Comparison of ENCODE assay signal across 20 cellular contexts in genomic region chr1:119811428-119811827, GRCh38. TPM values are rescaled to one million over a fixed set of nuclear protein-coding genes. Genes with fewer than 3 reads are reported as not detected.
DNase-seq lines count a peak whose midpoint lies in the region; ATAC-seq, FAIRE-seq and TF ChIP-seq lines count a peak whose summit lies in the region.
"Had no signal": no experiment of that assay in that cellular context is flagged by ENCODE, and none has a peak within 500 bp of the region (broad histone marks: within the 10 kb centered on the region; RNA-seq: fewer than 3 reads in every experiment).

Gene REG4, minus strand, starts transcription at chr1:119811460. Its CDS starts 2,691 bp downstream, at chr1:119808769.

- intact Hi-C loops in PC-3 (cut with micrococcal nuclease), result no loop called here
- intact Hi-C loops in left colon (cut with DNase I, micrococcal nuclease), result no loop called here

- CTCF ChIA-PET in PC-3 (lab: Charles Lee), result no interaction called here

- no peaks in the 10 kb centered on the region for H3K9me2 ChIP-seq in PC-3 (replicated peaks; ENCODE audit: low read length)

- POLR2A ChIA-PET in PC-3 (lab: Charles Lee; ENCODE audit: unreplicated experiment), result no interaction called here

- 13 to 56% (median 27%) methylated on average over 5 of the region's 5 CpGs for WGBS in small intestine, 3 donors

- H3K9ac ChIP-seq in PC-3 (ENCODE audit: low read length), result no peak within 1 kb of the TSS
- H3K9ac ChIP-seq: GM23248 had no signal

- H2AFZ ChIP-seq in PC-3 (ENCODE audit: low read length), result no peak within 1 kb of the TSS
- H2AFZ ChIP-seq: GM23248 had no signal

- no peaks in the 10 kb centered on the region for H4K20me1 ChIP-seq in PC-3 (ENCODE audit: low read length)

- no peak within 1 kb of the TSS for H3K4me2 ChIP-seq in PC-3 (ENCODE audit: low read length)
- H3K4me2 ChIP-seq: A549 had no signal

- peaks cover 18% of the 10 kb centered on the region for H3K4me1 ChIP-seq in PC-3 (ENCODE audit: insufficient read depth, low read length)
- H3K4me1 ChIP-seq in small intestine (ENCODE audit: control insufficient read depth in 2 of 2, insufficient read depth in 1 of 2, low read depth in 1 of 2, low read length in 1 of 2), result peaks cover 5 to 8% of the 10 kb centered on the region in 2 donors

- DNase-seq in HT-29 (ENCODE audit: low spot score) (no peak), PC-3 (no peak), left colon (no peak), small intestine (peak; percentile 50), RCC 7860 (ENCODE audit: low spot score) (no peak)
- DNase-seq: CD8-positive, alpha-beta T cell; COR-L47; DND-41; GDM1; GM23248; IMR-90 had no signal

- no peaks in the 10 kb centered on the region for H3K27me3 ChIP-seq in PC-3 (ENCODE audit: low read length)
- no peaks in the 10 kb centered on the region for H3K27me3 ChIP-seq in small intestine (ENCODE audit: control insufficient read depth in 2 of 2, insufficient read depth in 2 of 2, low read length in 2 of 2)

- ATAC-seq in PC-3 (peak; percentile 35), left colon (peak; percentile 68), GM18498 (IDR thresholded peaks at IDR 0.05; ENCODE audit: unreplicated experiment) (no peak)
- ATAC-seq: A549; CD8-positive, alpha-beta T cell; HCT116 had no signal

- no peaks in the 10 kb centered on the region for H3K79me2 ChIP-seq in PC-3 (ENCODE audit: low read length)

- no peak for TF ChIP-seq CTCF in PC-3 (conservative IDR thresholded peaks at IDR 0.05; ENCODE audit: low read depth, low read length)

- H3K4me3 ChIP-seq in PC-3 (ENCODE audit: low read length), result no peak within 1 kb of the TSS
- no peak within 1 kb of the TSS for H3K4me3 ChIP-seq in small intestine (ENCODE audit: low read depth in 1 of 2, low read length in 2 of 2)
- H3K4me3 ChIP-seq: A549, GM23248 had no signal

- H3K27ac ChIP-seq in PC-3 (ENCODE audit: low read length) (no peak within 1 kb of the TSS), small intestine (ENCODE audit: low read depth in 1 of 2, low read length in 1 of 2) (no peak within 1 kb of the TSS)
- H3K27ac ChIP-seq: A549, GM23248, HL-60 had no signal

- no peaks in the 10 kb centered on the region for H3F3A ChIP-seq in PC-3 (ENCODE audit: low read length, unreplicated experiment)

- H3K36me3 ChIP-seq in PC-3 (ENCODE audit: low read depth, low read length) (no peaks in the 10 kb centered on the region), small intestine (ENCODE audit: control insufficient read depth in 2 of 2, insufficient read depth in 2 of 2, low read length in 2 of 2) (no peaks in the 10 kb centered on the region)

- FAIRE-seq in small intestine (lab: Jason Lieb, UNC) (no peak), RCC 7860 (lab: Jason Lieb, UNC) (no peak)
- FAIRE-seq: A549, GM12892, GM19239, H54 had no signal

- no peaks in the 10 kb centered on the region for H3K9me3 ChIP-seq in PC-3 (ENCODE audit: low read length)
- H3K9me3 ChIP-seq in small intestine (ENCODE audit: control insufficient read depth, low read depth), result no peaks in the 10 kb centered on the region
- H3K9me3 ChIP-seq: A549 had no signal

- no TSS peak for BruUV-seq in PC-3 (replicated peaks; lab: Mats Ljungman, UMichigan)

RNA-seq across cellular contexts. Expression of gene REG4, which starts in this region (rescaled TPM):
- total RNA-seq in HT-29 (2014; rRNA removed; shearing (Covaris generic)), result 12.4 and 12.8 TPM in 2 replicates
- total RNA-seq in PC-3 (2014; rRNA removed) (0.40 and 0.87 TPM in 2 replicates), left colon (10 to 100 TPM; 35.7 to 37.5 TPM)
- polyA plus RNA-seq in small intestine, result 100 to 1,000 TPM; 145 to 295 (median 212) TPM
- total RNA-seq: GM23248, IMR-90 had no signal
- polyA plus RNA-seq: A549, BJ, CD14-positive monocyte, GM23248, IMR-90 had no signal

Comparison
In these comparisons a context has a peak if more than half of its experiments do, and no peak if none do; other contexts are left out.
1. Peak in ATAC-seq in PC-3; RNA of the gene not detected or under 1 TPM.